Comparison of ENCODE assay signal across 20 cellular contexts in genomic region chr7:41084381-41084780, GRCh38.
DNase-seq lines count a peak whose midpoint lies in the region; ATAC-seq, FAIRE-seq and TF ChIP-seq lines count a peak whose summit lies in the region.
"Had no signal": no experiment of that assay in that cellular context is flagged by ENCODE, and none has a peak within 500 bp of the region (broad histone marks: within the 10 kb centered on the region; RNA-seq: fewer than 3 reads in every experiment).

No MANE protein-coding gene starts in this region.

- POLR2A ChIA-PET in T-cell (lab: Charles Lee) = no interaction called here

- H3K36me3 Mint-ChIP-seq in GM23338 (ENCODE audit: low read depth) (no peaks in the 10 kb centered on the region), astrocyte (ENCODE audit: low read depth, unreplicated experiment) (no peaks in the 10 kb centered on the region), T-cell (no peaks in the 10 kb centered on the region)
- H3K36me3 Mint-ChIP-seq: CD4-positive, alpha-beta memory T cell had no signal

- no peak for TF ChIP-seq POLR2A in gastrocnemius medialis (IDR thresholded peaks at IDR 0.05)

- no peaks in the 10 kb centered on the region for H3K9me1 ChIP-seq in keratinocyte (ENCODE audit: control insufficient read depth, extremely low read depth, insufficient read depth, low read length)

- H3K27me3 Mint-ChIP-seq in GM23338 (ENCODE audit: insufficient read depth, low read depth, poor library complexity) (peaks cover 1% of the 10 kb centered on the region), astrocyte (ENCODE audit: low read depth, unreplicated experiment) (no peaks in the 10 kb centered on the region), T-cell (no peaks in the 10 kb centered on the region)
- H3K27me3 Mint-ChIP-seq: CD4-positive, alpha-beta memory T cell had no signal

- no peak overlapping the region for H3K4me2 ChIP-seq in GM23338
- H3K4me2 ChIP-seq in astrocyte (ENCODE audit: low read length) = no peak overlapping the region
- no peak overlapping the region for H3K4me2 ChIP-seq in keratinocyte (ENCODE audit: control insufficient read depth, extremely low read depth, insufficient read depth, low read depth, low read length)

- H3K4me1 ChIP-seq in GM23338 (ENCODE audit: insufficient read depth) (no peaks in the 10 kb centered on the region), astrocyte (ENCODE audit: insufficient read depth, low read length) (no peaks in the 10 kb centered on the region), keratinocyte (ENCODE audit: control insufficient read depth, extremely low read depth, insufficient read depth, low read length) (no peaks in the 10 kb centered on the region), gastrocnemius medialis (no peaks in the 10 kb centered on the region)

- no peak for TF ChIP-seq CTCF in GM23338 (conservative IDR thresholded peaks at IDR 0.05; ENCODE audit: low read depth in 2 of 2)
- no peak for TF ChIP-seq CTCF in astrocyte (IDR thresholded peaks at IDR 0.05; ENCODE audit: insufficient read depth, low read depth, low read length)
- no peak for TF ChIP-seq CTCF in keratinocyte (optimal IDR thresholded peaks at IDR 0.05 in 1 of 3, IDR thresholded peaks at IDR 0.05 in 1 of 3, conservative IDR thresholded peaks at IDR 0.05 in 1 of 3; ENCODE audit: extremely low read depth in 1 of 3, insufficient read depth in 2 of 3, low read length in 3 of 3)
- TF ChIP-seq CTCF in gastrocnemius medialis (IDR thresholded peaks at IDR 0.05 in 4 of 5, conservative IDR thresholded peaks at IDR 0.05 in 1 of 5) = no peak

- H4K20me1 ChIP-seq in GM23338 (replicated peaks; ENCODE audit: insufficient read depth) (no peaks in the 10 kb centered on the region), astrocyte (ENCODE audit: insufficient read depth, low read length) (no peaks in the 10 kb centered on the region), keratinocyte (ENCODE audit: control insufficient read depth, extremely low read depth, insufficient read depth, low read length) (no peaks in the 10 kb centered on the region)

- intact Hi-C loops in gastrocnemius medialis (cut with DNase I; ENCODE audit: low total_unique reads) = no loop called here

- H3K4me1 Mint-ChIP-seq in GM23338 (peaks cover 5% of the 10 kb centered on the region), astrocyte (ENCODE audit: low read depth, unreplicated experiment) (peaks cover 23% of the 10 kb centered on the region), T-cell (no peaks in the 10 kb centered on the region)
- H3K4me1 Mint-ChIP-seq: CD4-positive, alpha-beta memory T cell had no signal

- no peak overlapping the region for H3K4me3 ChIP-seq in GM23338
- no peak overlapping the region for H3K4me3 ChIP-seq in astrocyte (ENCODE audit: insufficient read depth, low read depth, low read length)
- no peak overlapping the region for H3K4me3 ChIP-seq in keratinocyte (ENCODE audit: control insufficient read depth in 2 of 3, extremely low read depth in 1 of 3, insufficient read depth in 2 of 3, low read depth in 1 of 3, low read length in 3 of 3)
- no peak overlapping the region for H3K4me3 ChIP-seq in gastrocnemius medialis

- in situ Hi-C loops in gastrocnemius medialis (cut with MboI; ENCODE audit: low sequenced_read_pairs in 4 of 4) = no loop called here

- H3K4me3 Mint-ChIP-seq in GM23338 (no peak overlapping the region), astrocyte (ENCODE audit: unreplicated experiment) (no peak overlapping the region), T-cell (no peak overlapping the region)
- H3K4me3 Mint-ChIP-seq: CD4-positive, alpha-beta memory T cell had no signal

- no peaks in the 10 kb centered on the region for H3K36me3 ChIP-seq in GM23338 (ENCODE audit: insufficient read depth)
- no peaks in the 10 kb centered on the region for H3K36me3 ChIP-seq in astrocyte (ENCODE audit: insufficient read depth, low read length)
- H3K36me3 ChIP-seq in keratinocyte (ENCODE audit: control insufficient read depth in 2 of 2, extremely low read depth in 1 of 2, insufficient read depth in 2 of 2, low read length in 2 of 2) = no peaks in the 10 kb centered on the region
- no peaks in the 10 kb centered on the region for H3K36me3 ChIP-seq in gastrocnemius medialis

- dilution Hi-C loops in keratinocyte (cut with MboI; ENCODE audit: extremely low pct_ligation_motif_present, low sequenced_read_pairs) = no loop called here

- H3K27me3 ChIP-seq in GM23338 (ENCODE audit: insufficient read depth) (no peaks in the 10 kb centered on the region), astrocyte (ENCODE audit: insufficient read depth, low read length) (no peaks in the 10 kb centered on the region), keratinocyte (ENCODE audit: control insufficient read depth, extremely low read depth, insufficient read depth, low read length) (no peaks in the 10 kb centered on the region), gastrocnemius medialis (no peaks in the 10 kb centered on the region)

- H3K79me2 ChIP-seq in GM23338 (replicated peaks; ENCODE audit: insufficient read depth) = no peaks in the 10 kb centered on the region
- no peaks in the 10 kb centered on the region for H3K79me2 ChIP-seq in astrocyte (ENCODE audit: insufficient read depth, low read length)
- no peaks in the 10 kb centered on the region for H3K79me2 ChIP-seq in keratinocyte (ENCODE audit: control insufficient read depth, insufficient read depth, low read length)

- DNase-seq in GM23338 (ENCODE audit: low spot score) = no peak
- peak; percentile 49 for DNase-seq in astrocyte (ENCODE audit: low read depth)
- no peak for DNase-seq in keratinocyte (ENCODE audit: low read depth, low spot score)
- no peak for DNase-seq in T-cell
- no peak for DNase-seq in stimulated activated CD8-positive, alpha-beta memory T cell treated with anti-CD3 and anti-CD28 coated beads, Interleukin-4, amount 100 ng/mL, for 48 hours
- DNase-seq in gastrocnemius medialis = no peak
- DNase-seq: 8988T; C1 segment of cervical spinal cord; Calu3; CD4-positive, alpha-beta memory T cell; COR-L47; DMS53; DMS79 treated with DMSO at 0.1 percent for 48 hours; GF-D8; GOT3; H7; HCEC 1CT had no signal

- H3K9me3 ChIP-seq in astrocyte (ENCODE audit: insufficient read depth, low read depth, low read length) (no peaks in the 10 kb centered on the region), keratinocyte (ENCODE audit: control insufficient read depth, low read depth, low read length) (no peaks in the 10 kb centered on the region), gastrocnemius medialis (no peaks in the 10 kb centered on the region)

- FAIRE-seq in astrocyte (lab: Jason Lieb, UNC) = no peak
- peak; percentile 34 for FAIRE-seq in keratinocyte (lab: Jason Lieb, UNC)
- FAIRE-seq: GM12891, GM18507 had no signal

- ATAC-seq in GM23338 = no peak
- no peak for ATAC-seq in HG02763 (IDR thresholded peaks at IDR 0.05; ENCODE audit: unreplicated experiment)
- no peak for ATAC-seq in T-cell (replicated peaks in 1 of 4)
- no peak for ATAC-seq in gastrocnemius medialis

- CTCF ChIA-PET in T-cell (lab: Charles Lee) = interaction anchor here in 1 of 2 donors (0.6 kb wide), 1 partner anchor 216 kb away, joined by 4 read pairs; no protein-coding TSS in a partner anchor

- no peak overlapping the region for H3K27ac ChIP-seq in GM23338 (ENCODE audit: low read depth)
- no peak overlapping the region for H3K27ac ChIP-seq in astrocyte (ENCODE audit: low read depth, low read length)
- no peak overlapping the region for H3K27ac ChIP-seq in keratinocyte (ENCODE audit: control insufficient read depth, insufficient read depth, low read length)
- H3K27ac ChIP-seq in gastrocnemius medialis = no peak overlapping the region

- no peak overlapping the region for H3K9ac ChIP-seq in astrocyte (ENCODE audit: low read length)
- H3K9ac ChIP-seq in keratinocyte (ENCODE audit: control insufficient read depth, extremely low read depth, insufficient read depth, low read length) = no peak overlapping the region

- H3K9me3 Mint-ChIP-seq in GM23338 = no peaks in the 10 kb centered on the region; the same call in 2 of the 3 replicates
- peaks cover 4% of the 10 kb centered on the region for H3K9me3 Mint-ChIP-seq in astrocyte (ENCODE audit: unreplicated experiment)
- H3K9me3 Mint-ChIP-seq in T-cell = peaks cover under 1 to 11% (median 5%) of the 10 kb centered on the region in 3 donors

- H2AFZ ChIP-seq in GM23338 (peak overlapping the region; percentile 61; the same call in 1 of the 2 replicates), astrocyte (ENCODE audit: low read depth, low read length) (no peak overlapping the region), keratinocyte (ENCODE audit: control insufficient read depth, low read length) (no peak overlapping the region)

- H3K27ac Mint-ChIP-seq in GM23338 (no peak overlapping the region), astrocyte (ENCODE audit: unreplicated experiment) (peak overlapping the region; percentile 84), T-cell (no peak overlapping the region)

- no peaks in the 10 kb centered on the region for H3K9me2 ChIP-seq in GM23338 (ENCODE audit: insufficient read depth)

- H3F3A ChIP-seq in GM23338 (replicated peaks; ENCODE audit: low read depth) = no peaks in the 10 kb centered on the region

TF ChIP-seq in GM23338, 12 proteins besides CTCF, POLR2A, EP300 and RAD21 (continues in another document):
- TF ChIP-seq EZH2 (IDR thresholded peaks at IDR 0.05; ENCODE audit: low read depth, unreplicated experiment) = no peak
